ENCODE assay signal across 28 cellular contexts in genomic region chr2:126988482-126988881, GRCh38.
DNase-seq lines count a peak whose midpoint lies in the region; ATAC-seq, FAIRE-seq and TF ChIP-seq lines count a peak whose summit lies in the region.
"Had no signal": no experiment of that assay in that cellular context is flagged by ENCODE, and none has a peak within 500 bp of the region (broad histone marks: within the 10 kb centered on the region; RNA-seq: fewer than 3 reads in every experiment).

No MANE protein-coding gene starts in this region.

- H3K4me1 ChIP-seq in K562 (replicated peaks in 1 of 2; ENCODE audit: control insufficient read depth in 2 of 2, insufficient read depth in 2 of 2, low read length in 2 of 2) (peaks cover 6 to 16% of the 10 kb centered on the region in 2 experiments; a peak in 4 of 5 replicates), kidney (ENCODE audit: control insufficient read depth in 1 of 2, insufficient read depth in 1 of 2, low read depth in 1 of 2, low read length in 2 of 2) (no peaks in the 10 kb centered on the region)

- BruUV-seq in K562 (replicated peaks; lab: Mats Ljungman, UMichigan): no TSS peak

- no peak for ATAC-seq in K562
- ATAC-seq: GM12878 had no signal

- peaks cover 1 to 11% (median 5%) of the 10 kb centered on the region in 3 donors for H3K27me3 Mint-ChIP-seq in CD14-positive monocyte (ENCODE audit: low read depth in 3 of 3)

- peaks cover 6% of the 10 kb centered on the region; the same call in 1 of the 2 replicates for H4K20me1 ChIP-seq in K562 (replicated peaks; ENCODE audit: control insufficient read depth, insufficient read depth, low read length)
- H4K20me1 ChIP-seq: BLaER1 treated with 17β-estradiol and CSF1 and Interleukin-3, amounts not matched to agents 10 nM and 100 nM had no signal

- CTCF ChIA-PET in K562 (lab: Yijun Ruan, JAX; ENCODE audit: low intra/inter-chr PET ratio): no interaction called here

- H3K27me3 ChIP-seq in K562 (ENCODE audit: control insufficient read depth in 2 of 2, insufficient read depth in 2 of 2, low read length in 2 of 2): peaks cover 0 to 19% of the 10 kb centered on the region in 2 experiments; a peak in 3 of 5 replicates
- H3K27me3 ChIP-seq: BLaER1 treated with 17β-estradiol and CSF1 and Interleukin-3, amounts not matched to agents 10 nM and 100 nM had no signal

- TF ChIP-seq POLR2A in K562 (conservative IDR thresholded peaks at IDR 0.05): no peak

- intact Hi-C loops in K562 (cut with micrococcal nuclease) (no loop called here), kidney (cut with DNase I) (no loop called here), CD14-positive monocyte (cut with micrococcal nuclease) (no loop called here)

- DNase-seq in K562 (ENCODE audit: extremely low read depth in 1 of 4, low spot score in 3 of 4) (no peak), kidney (no peak), NCI-H345 treated with DMSO at 0.1 percent for 48 hours (lab: John Stamatoyannopoulos, UW; ENCODE audit: unreplicated experiment) (no peak), CD14-positive monocyte (ENCODE audit: low spot score) (no peak), Ammon's horn (ENCODE audit: low spot score) (no peak)
- DNase-seq: 8988T; ACHN; CD4-positive, alpha-beta memory T cell; CD4-positive, CD25-positive, alpha-beta regulatory T cell; CD8-positive, alpha-beta memory T cell; COR-L47; DMS 273 treated with DMSO at 0.1 percent for 48 hours; DMS153; DMS53; DMS79; DND-41; EL; GDM1 had no signal

- H3K36me3 ChIP-seq in K562 (ENCODE audit: control insufficient read depth, insufficient read depth, low read length) (no peaks in the 10 kb centered on the region), kidney (ENCODE audit: control insufficient read depth in 1 of 2, insufficient read depth in 2 of 2, low read length in 2 of 2) (no peaks in the 10 kb centered on the region)
- H3K36me3 ChIP-seq: BLaER1 treated with 17β-estradiol and CSF1 and Interleukin-3, amounts not matched to agents 10 nM and 100 nM had no signal

- no peak overlapping the region for H2AFZ ChIP-seq in K562 (ENCODE audit: low read depth, low read length)

- H3K4me3 Mint-ChIP-seq in CD14-positive monocyte: no peak overlapping the region
- H3K4me3 Mint-ChIP-seq: B cell; CD4-positive, alpha-beta memory T cell; CD8-positive, alpha-beta memory T cell had no signal

- H3K9me1 ChIP-seq in K562 (ENCODE audit: control insufficient read depth, insufficient read depth, low read length): no peaks in the 10 kb centered on the region

- WGBS in K562 (ENCODE audit: insufficient coverage, low coverage, missing lambda C conversion rate): 0% methylated on average over 4 of the region's 4 CpGs

- no peaks in the 10 kb centered on the region for H3K36me3 Mint-ChIP-seq in CD14-positive monocyte
- H3K36me3 Mint-ChIP-seq: CD4-positive, alpha-beta memory T cell; CD4-positive, CD25-positive, alpha-beta regulatory T cell; CD8-positive, alpha-beta memory T cell had no signal

- H3K4me2 ChIP-seq in K562 (ENCODE audit: insufficient read depth, low read length): no peak overlapping the region
- H3K4me2 ChIP-seq: BLaER1 treated with 17β-estradiol and CSF1 and Interleukin-3, amounts not matched to agents 10 nM and 100 nM had no signal

- TF ChIP-seq EP300 in K562 (IDR thresholded peaks at IDR 0.05; ENCODE audit: low read length): no peak

- no peak for TF ChIP-seq RAD21 in K562 (CRISPR knock-in tag; conservative IDR thresholded peaks at IDR 0.05 in 1 of 2, IDR thresholded peaks at IDR 0.05 in 1 of 2)

- peaks cover 0 to 5% (median 0%) of the 10 kb centered on the region in 7 donors for H3K9me3 Mint-ChIP-seq in CD14-positive monocyte

- no peak overlapping the region for H3K27ac Mint-ChIP-seq in CD14-positive monocyte
- H3K27ac Mint-ChIP-seq: B cell; CD4-positive, CD25-positive, alpha-beta regulatory T cell; CD8-positive, alpha-beta memory T cell had no signal

- FAIRE-seq in TTC549 (lab: Jason Lieb, UNC) (peak; percentile 17), K562 (lab: Jason Lieb, UNC) (no peak), endometrium (lab: Jason Lieb, UNC) (peak; percentile 64), kidney (lab: Jason Lieb, UNC) (peak; percentile 83)
- FAIRE-seq: A204.1, GM12878, GM12892, GM18507, GM19239 had no signal

- no peak for TF ChIP-seq CTCF in K562 (IDR thresholded peaks at IDR 0.05 in 2 of 3, conservative IDR thresholded peaks at IDR 0.05 in 1 of 3; ENCODE audit: insufficient read depth in 2 of 3, low read depth in 1 of 3, low read length in 3 of 3)
- no peak for TF ChIP-seq CTCF in kidney (IDR thresholded peaks at IDR 0.05; ENCODE audit: borderline replicate concordance, extremely low read depth, insufficient read depth)
- TF ChIP-seq CTCF in CD14-positive monocyte (IDR thresholded peaks at IDR 0.05): no peak

- no peak overlapping the region for H3K27ac ChIP-seq in K562 (ENCODE audit: extremely low read depth, low read depth, low read length)
- H3K27ac ChIP-seq in kidney (ENCODE audit: low read depth in 2 of 2, low read length in 2 of 2): no peak overlapping the region
- H3K27ac ChIP-seq: BLaER1 treated with 17β-estradiol and CSF1 and Interleukin-3, amounts not matched to agents 10 nM and 100 nM; C4-2B had no signal

- in situ Hi-C loops in K562 (cut with MboI): no loop called here

- H3K9me3 ChIP-seq in K562 (replicated peaks; ENCODE audit: control insufficient read depth, insufficient read depth, low read depth, low read length): no peaks in the 10 kb centered on the region
- no peaks in the 10 kb centered on the region for H3K9me3 ChIP-seq in kidney (ENCODE audit: control insufficient read depth in 1 of 2, low read length in 2 of 2)
- H3K9me3 ChIP-seq: BLaER1 treated with 17β-estradiol and CSF1 and Interleukin-3, amounts not matched to agents 10 nM and 100 nM had no signal

- POLR2A ChIA-PET in K562 (lab: Yijun Ruan, JAX): no interaction called here

- no peak overlapping the region for H3K4me3 ChIP-seq in K562
- no peak overlapping the region for H3K4me3 ChIP-seq in kidney (ENCODE audit: low read length in 2 of 2)
- H3K4me3 ChIP-seq: BLaER1 treated with 17β-estradiol and CSF1 and Interleukin-3, amounts not matched to agents 10 nM and 100 nM; GM12878 had no signal

- H3K9ac ChIP-seq in K562 (ENCODE audit: insufficient read depth in 1 of 2, low read depth in 2 of 2, low read length in 2 of 2) (no peak overlapping the region), kidney (ENCODE audit: low read length in 2 of 2) (no peak overlapping the region)
- H3K9ac ChIP-seq: BLaER1 treated with 17β-estradiol and CSF1 and Interleukin-3, amounts not matched to agents 10 nM and 100 nM had no signal

- no peaks in the 10 kb centered on the region for H3K4me1 Mint-ChIP-seq in CD14-positive monocyte
- H3K4me1 Mint-ChIP-seq: B cell; CD4-positive, alpha-beta memory T cell; CD4-positive, CD25-positive, alpha-beta regulatory T cell; CD8-positive, alpha-beta memory T cell had no signal

- no peaks in the 10 kb centered on the region for H3K79me2 ChIP-seq in K562 (ENCODE audit: control insufficient read depth, insufficient read depth, low read length)

TF ChIP-seq in K562, 482 proteins besides CTCF, POLR2A, EP300 and RAD21:
- TF ChIP-seq SIRT6 (IDR thresholded peaks at IDR 0.05; ENCODE audit: low read depth, low read length): no peak
- peak; percentile 79; the same call in 1 of the 2 replicates for TF ChIP-seq ZNF512 (tag; IDR thresholded peaks at IDR 0.05)
TF ChIP-seq in K562: peak in this region for 1.
